In genomic region chr3:30628931-30629590, GRCh38 we compare ENCODE assay signal across 8 cellular contexts. TPM values are rescaled to one million over a fixed set of nuclear protein-coding genes. Genes with fewer than 3 reads are reported as not detected.
A peak's percentile ranks its signal among the peaks of the same experiment; 100 is the strongest.
DNase-seq lines count a peak whose midpoint lies in the region; ATAC-seq and TF ChIP-seq lines count a peak whose summit lies in the region.

No MANE protein-coding gene starts in this region.

- H3K27me3 ChIP-seq in right atrium auricular region (no peaks in the 10 kb centered on the region), suprapubic skin (no peaks in the 10 kb centered on the region)

- ATAC-seq in activated CD8-positive, alpha-beta T cell treated with anti-CD3 and anti-CD28 coated beads, Interleukin-2, amount 10 ng/mL, durations not matched to agents 7 days and 5 days: peak; percentile 41
- ATAC-seq in GM18520 (IDR thresholded peaks at IDR 0.05; ENCODE audit: unreplicated experiment) (no peak), HG03095 (IDR thresholded peaks at IDR 0.05; ENCODE audit: unreplicated experiment) (no peak)

- TF ChIP-seq CTCF in right atrium auricular region (IDR thresholded peaks at IDR 0.05) (peak in 1 of 2 donors; percentile 58), suprapubic skin (IDR thresholded peaks at IDR 0.05) (peak in 1 of 2 donors; percentile 24)

- peaks cover 75% of the 10 kb centered on the region for H3K36me3 Mint-ChIP-seq in activated naive CD4-positive, alpha-beta T cell treated with anti-CD3 and anti-CD28 coated beads for 36 hours (ENCODE audit: low read depth)
- peaks cover 73% of the 10 kb centered on the region for H3K36me3 Mint-ChIP-seq in activated CD8-positive, alpha-beta T cell treated with anti-CD3 and anti-CD28 coated beads, Interleukin-2, amount 10 ng/mL, durations not matched to agents 7 days and 5 days (ENCODE audit: low read depth)

- peak overlapping the region; percentile 53 for H3K4me3 Mint-ChIP-seq in activated naive CD4-positive, alpha-beta T cell treated with anti-CD3 and anti-CD28 coated beads for 36 hours
- peak overlapping the region; percentile 25 for H3K4me3 Mint-ChIP-seq in activated CD8-positive, alpha-beta T cell treated with anti-CD3 and anti-CD28 coated beads, Interleukin-2, amount 10 ng/mL, durations not matched to agents 7 days and 5 days

- H3K4me3 ChIP-seq in right atrium auricular region (no peak overlapping the region), suprapubic skin (no peak overlapping the region)

- no peaks in the 10 kb centered on the region for H3K27me3 Mint-ChIP-seq in activated naive CD4-positive, alpha-beta T cell treated with anti-CD3 and anti-CD28 coated beads for 36 hours (ENCODE audit: low read depth)
- no peaks in the 10 kb centered on the region for H3K27me3 Mint-ChIP-seq in activated CD8-positive, alpha-beta T cell treated with anti-CD3 and anti-CD28 coated beads, Interleukin-2, amount 10 ng/mL, durations not matched to agents 7 days and 5 days (ENCODE audit: low read depth)

- DNase-seq in activated naive CD4-positive, alpha-beta T cell treated with anti-CD3 and anti-CD28 coated beads for 36 hours: peak; percentile 55
- DNase-seq in activated naive CD4-positive, alpha-beta T cell (lab: John Stamatoyannopoulos, UW): no peak
- DNase-seq in activated CD8-positive, alpha-beta T cell treated with anti-CD3 and anti-CD28 coated beads, Interleukin-2, amount 10 ng/mL, durations not matched to agents 7 days and 5 days: peak; percentile 53
- DNase-seq in right atrium auricular region (ENCODE audit: low spot score): no peak
- no peak for DNase-seq in suprapubic skin (ENCODE audit: low spot score in 2 of 2)
- DNase-seq in stimulated activated CD4-positive, alpha-beta T cell treated with anti-CD3 and anti-CD28 coated beads, Interleukin-12 subunit alpha, Interleukin-12 subunit beta, amount 100 ng/mL, for 4 hours: no peak

- H3K9me3 Mint-ChIP-seq in activated naive CD4-positive, alpha-beta T cell treated with anti-CD3 and anti-CD28 coated beads for 36 hours: no peaks in the 10 kb centered on the region
- H3K9me3 Mint-ChIP-seq in activated CD8-positive, alpha-beta T cell treated with anti-CD3 and anti-CD28 coated beads, Interleukin-2, amount 10 ng/mL, durations not matched to agents 7 days and 5 days (ENCODE audit: insufficient read depth): no peaks in the 10 kb centered on the region

- H3K27ac Mint-ChIP-seq in activated naive CD4-positive, alpha-beta T cell treated with anti-CD3 and anti-CD28 coated beads for 36 hours: peak overlapping the region; percentile 98
- peak overlapping the region; percentile 79 for H3K27ac Mint-ChIP-seq in activated CD8-positive, alpha-beta T cell treated with anti-CD3 and anti-CD28 coated beads, Interleukin-2, amount 10 ng/mL, durations not matched to agents 7 days and 5 days

- CTCF ChIA-PET in activated naive CD4-positive, alpha-beta T cell treated with anti-CD3 and anti-CD28 coated beads for 36 hours (lab: Charles Lee): interaction anchor here (0.7 to 4.1 kb wide), 10 partner anchors 11 to 105 kb away, joined by 3 to 42 read pairs (median 4); partner anchors contain the start of gene TGFBR2
- CTCF ChIA-PET in activated CD8-positive, alpha-beta T cell treated with anti-CD3 and anti-CD28 coated beads, Interleukin-2, amount 10 ng/mL, durations not matched to agents 7 days and 5 days (lab: Charles Lee): interaction anchor here (0.7 to 7.8 kb wide), 26 partner anchors 8 to 586 kb away, joined by 3 to 91 read pairs (median 5); partner anchors contain the start of gene TGFBR2

- no peaks in the 10 kb centered on the region for H3K9me3 ChIP-seq in right atrium auricular region
- H3K9me3 ChIP-seq in suprapubic skin: no peaks in the 10 kb centered on the region

- H3K36me3 ChIP-seq in right atrium auricular region (peaks cover 8% of the 10 kb centered on the region), suprapubic skin (peaks cover 1% of the 10 kb centered on the region)

- H3K4me1 Mint-ChIP-seq in activated naive CD4-positive, alpha-beta T cell treated with anti-CD3 and anti-CD28 coated beads for 36 hours (ENCODE audit: low read depth): peaks cover 91% of the 10 kb centered on the region
- peaks cover 90% of the 10 kb centered on the region for H3K4me1 Mint-ChIP-seq in activated CD8-positive, alpha-beta T cell treated with anti-CD3 and anti-CD28 coated beads, Interleukin-2, amount 10 ng/mL, durations not matched to agents 7 days and 5 days (ENCODE audit: low read depth)

- WGBS in suprapubic skin: 60% methylated on average over 5 of the region's 5 CpGs

- H3K27ac ChIP-seq in right atrium auricular region: peak overlapping the region; percentile 64 to 75
- H3K27ac ChIP-seq in suprapubic skin: peak overlapping the region; percentile 42

- POLR2A ChIA-PET in activated CD8-positive, alpha-beta T cell treated with anti-CD3 and anti-CD28 coated beads, Interleukin-2, amount 10 ng/mL, durations not matched to agents 7 days and 5 days (lab: Charles Lee): interaction anchor here (1.0 to 4.8 kb wide), 12 partner anchors 9 to 38 kb away, joined by 3 to 39 read pairs (median 6); partner anchors contain the start of gene TGFBR2

- no peak for TF ChIP-seq POLR2A in suprapubic skin (IDR thresholded peaks at IDR 0.05)

- intact Hi-C loops in activated naive CD4-positive, alpha-beta T cell treated with anti-CD3 and anti-CD28 coated beads for 36 hours (cut with micrococcal nuclease): loop anchor here (1.0 kb wide), 1 partner anchor 8 kb away; no protein-coding TSS in a partner anchor

- TF ChIP-seq EP300 in suprapubic skin (IDR thresholded peaks at IDR 0.05): no peak

- peaks cover 0 to 100% of the 10 kb centered on the region in 2 donors for H3K4me1 ChIP-seq in right atrium auricular region
- H3K4me1 ChIP-seq in suprapubic skin: peaks cover 91% of the 10 kb centered on the region

RNA-seq across cellular contexts. Expression of gene TGFBR2, which starts 22.7 kb away (rescaled TPM):
- 10 to 100 TPM; 57.8 to 58.1 TPM for total RNA-seq in activated naive CD4-positive, alpha-beta T cell treated with anti-CD3 and anti-CD28 coated beads for 36 hours
- total RNA-seq in activated CD8-positive, alpha-beta T cell treated with anti-CD3 and anti-CD28 coated beads, Interleukin-2, amount 10 ng/mL, durations not matched to agents 7 days and 5 days: 10 to 100 TPM; 62.7 to 64.5 TPM
- total RNA-seq in right atrium auricular region (100 to 1,000 TPM; 205 to 210 TPM), suprapubic skin (10 to 100 TPM; 63.7 to 84.3 (median 83.3) TPM)

Comparison
In these comparisons a context has a peak if more than half of its experiments do, and no peak if none do; other contexts are left out.
1. DNase-seq: peak in activated naive CD4-positive, alpha-beta T cell treated with anti-CD3 and anti-CD28 coated beads for 36 hours (single experiment) and activated CD8-positive, alpha-beta T cell treated with anti-CD3 and anti-CD28 coated beads, Interleukin-2, amount 10 ng/mL, durations not matched to agents 7 days and 5 days (single experiment); none in activated naive CD4-positive, alpha-beta T cell (0 of 4), right atrium auricular region (single experiment), suprapubic skin (0 of 2) and stimulated activated CD4-positive, alpha-beta T cell treated with anti-CD3 and anti-CD28 coated beads, Interleukin-12 subunit alpha, Interleukin-12 subunit beta, amount 100 ng/mL, for 4 hours (single experiment).